ENCODE assay signal across 8 cellular contexts in the genomic region with DNA sequence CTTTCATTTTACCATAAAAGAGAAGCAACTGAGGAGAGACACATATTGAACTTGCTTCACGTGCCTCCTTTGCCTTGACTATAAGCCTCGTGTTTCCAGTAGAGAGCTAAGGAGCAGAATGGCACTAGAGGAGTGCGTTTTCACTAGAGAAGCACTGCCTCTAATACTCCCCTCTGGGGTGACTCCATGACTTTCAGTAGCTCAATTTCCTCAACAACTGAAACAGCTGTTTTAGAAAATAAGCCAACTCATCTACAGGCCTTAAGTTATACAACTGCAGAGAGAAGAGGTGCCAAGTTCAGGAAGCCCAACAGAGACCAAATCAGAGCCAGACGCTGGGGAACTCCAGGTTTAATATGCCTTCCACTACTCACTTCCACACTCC. TPM values are rescaled to one million over a fixed set of nuclear protein-coding genes. Genes with fewer than 3 reads are reported as not detected.
DNase-seq lines count a peak whose midpoint lies in the region; ATAC-seq and TF ChIP-seq lines count a peak whose summit lies in the region.

No MANE protein-coding gene starts in this region.

- in situ Hi-C loops in IMR-90 (cut with MboI; ENCODE audit: low sequenced_read_pairs): no loop called here

- H3K4me2 ChIP-seq in BLaER1: peak overlapping the region; percentile 90
- H3K4me2 ChIP-seq in IMR-90 (ENCODE audit: low read depth, low read length): peak overlapping the region; percentile 82

- H3K9me3 ChIP-seq in BLaER1: 0 out of 2 replicates have a peak, but pooled peaks cover 5% of the 10 kb centered on the region
- H3K9me3 ChIP-seq in IMR-90 (ENCODE audit: control insufficient read depth, insufficient read depth, low read length): no peaks in the 10 kb centered on the region
- H3K9me3 ChIP-seq in left lung: no peaks in the 10 kb centered on the region
- H3K9me3 ChIP-seq in thyroid gland: no peaks in the 10 kb centered on the region

- DNase-seq in IMR-90 (peak; percentile 66), astrocyte of the hippocampus (ENCODE audit: low read depth, low spot score) (peak; percentile 48), left lung (no peak), thyroid gland (no peak), NCI-H1436 (lab: John Stamatoyannopoulos, UW) (no peak)
- DNase-seq in activated CD8-positive, alpha-beta memory T cell treated with anti-CD3 and anti-CD28 coated beads, Interleukin-2, amount 50 U/mL, for 4 hours: no peak

- H3K79me1 ChIP-seq in IMR-90 (ENCODE audit: low read depth in 1 of 2, low read length in 2 of 2): peaks cover 6 to 31% of the 10 kb centered on the region in 2 experiments; a peak in 2 of 4 replicates

- H3K9ac ChIP-seq in BLaER1: peak overlapping the region; percentile 90
- peak overlapping the region; percentile 86 for H3K9ac ChIP-seq in IMR-90 (ENCODE audit: low read depth, low read length)

- ATAC-seq in IMR-90 (ENCODE audit: low read depth) (no peak), left lung (no peak), GM21529 (IDR thresholded peaks at IDR 0.05; ENCODE audit: unreplicated experiment) (no peak)

- no peak overlapping the region for H2AK5ac ChIP-seq in IMR-90 (ENCODE audit: low read depth, low read length)

- H3K18ac ChIP-seq in IMR-90 (ENCODE audit: low read depth, low read length): peak overlapping the region; percentile 1; the same call in 1 of the 2 replicates

- H3K27ac ChIP-seq in BLaER1 (peak overlapping the region; percentile 90), IMR-90 (ENCODE audit: insufficient read depth, low read length) (peak overlapping the region; percentile 18; the same call in 1 of the 2 replicates), left lung (peak overlapping the region; percentile 97 to 99), thyroid gland (peak overlapping the region in 2 of 3 donors; percentile 86 to 96)

- H2AFZ ChIP-seq in IMR-90 (replicated peaks; ENCODE audit: low read length, poor library complexity): no peak overlapping the region

- no TSS peak for BruUV-seq in IMR-90 (replicated peaks; lab: Mats Ljungman, UMichigan)

- TF ChIP-seq POLR2A in IMR-90 (IDR thresholded peaks at IDR 0.05; ENCODE audit: low read depth, low read length) (no peak), thyroid gland (IDR thresholded peaks at IDR 0.05) (no peak)

- H3K14ac ChIP-seq in IMR-90 (replicated peaks; ENCODE audit: low read depth, low read length): peak overlapping the region; percentile 85; the same call in 1 of the 2 replicates

- H4K8ac ChIP-seq in IMR-90 (ENCODE audit: low read depth in 2 of 2, low read length in 2 of 2): peak overlapping the region in 1 of 2 experiments; percentile 11; a peak in 1 of 4 replicates

- CTCF ChIA-PET in IMR-90 (lab: Yijun Ruan, JAX): interaction anchor here (2.0 kb wide), 1 partner anchor 66 kb away, joined by 7 read pairs; no protein-coding TSS in a partner anchor

- H3K27me3 ChIP-seq in BLaER1 (no peaks in the 10 kb centered on the region), IMR-90 (ENCODE audit: control insufficient read depth, insufficient read depth, low read length) (no peaks in the 10 kb centered on the region), left lung (no peaks in the 10 kb centered on the region), thyroid gland (no peaks in the 10 kb centered on the region)

- H3K4ac ChIP-seq in IMR-90 (ENCODE audit: low read depth, low read length): 0 out of 2 replicates have a peak overlapping the region, but pooled peaks have one; percentile 55

- H3K56ac ChIP-seq in IMR-90 (ENCODE audit: extremely low read depth, insufficient read depth, low read length): peak overlapping the region; percentile 40; the same call in 1 of the 2 replicates

- H3K4me1 ChIP-seq in BLaER1 (peaks cover 36% of the 10 kb centered on the region), IMR-90 (ENCODE audit: control insufficient read depth, insufficient read depth, low read length) (peaks cover 5% of the 10 kb centered on the region), left lung (peaks cover 25 to 65% of the 10 kb centered on the region in 2 donors), thyroid gland (peaks cover 21 to 48% of the 10 kb centered on the region in 2 donors)

- H2BK5ac ChIP-seq in IMR-90 (ENCODE audit: low read depth, low read length, poor library complexity, severe bottlenecking): peak overlapping the region; percentile 84

- H3K9me1 ChIP-seq in IMR-90 (ENCODE audit: insufficient read depth, low read length): peaks cover 6% of the 10 kb centered on the region

- H3K36me3 ChIP-seq in BLaER1 (no peaks in the 10 kb centered on the region; the same call in 1 of the 2 replicates), IMR-90 (ENCODE audit: control insufficient read depth, insufficient read depth, low read length) (no peaks in the 10 kb centered on the region), left lung (no peaks in the 10 kb centered on the region), thyroid gland (no peaks in the 10 kb centered on the region)

- TF ChIP-seq RAD21 in IMR-90 (IDR thresholded peaks at IDR 0.05; ENCODE audit: low read length): no peak

- H4K91ac ChIP-seq in IMR-90 (ENCODE audit: insufficient read depth, low read depth, low read length): no peak overlapping the region

- peak overlapping the region; percentile 2; the same call in 1 of the 2 replicates for H4K5ac ChIP-seq in IMR-90 (ENCODE audit: low read depth, low read length)

- intact Hi-C loops in IMR-90 (cut with micrococcal nuclease) (loop anchor here (5.0 kb wide), 2 partner anchors 46 to 279 kb away; a partner anchor contains a TSS), left lung (cut with DNase I) (no loop called here), thyroid gland (cut with DNase I) (no loop called here)

- H2BK15ac ChIP-seq in IMR-90 (ENCODE audit: low read depth, low read length): no peak overlapping the region

- dilution Hi-C loops in IMR-90 (cut with HindIII; ENCODE audit: low sequenced_read_pairs, unreplicated experiment): no loop called here

- H3K4me3 ChIP-seq in BLaER1: peak overlapping the region; percentile 95
- peak overlapping the region; percentile 73 for H3K4me3 ChIP-seq in IMR-90 (ENCODE audit: insufficient read depth, low read depth, low read length)
- H3K4me3 ChIP-seq in left lung: peak overlapping the region; percentile 79 to 93
- peak overlapping the region in 1 of 3 donors; percentile 76 for H3K4me3 ChIP-seq in thyroid gland (replicated peaks in 1 of 3)

- peaks cover 67% of the 10 kb centered on the region for H4K20me1 ChIP-seq in BLaER1
- peaks cover 48% of the 10 kb centered on the region for H4K20me1 ChIP-seq in IMR-90 (ENCODE audit: insufficient read depth, low read length)

- WGBS in IMR-90 (ENCODE audit: extremely low coverage in 2 of 2, insufficient read length in 1 of 2), 2 experiments: no CpG with 5 or more reads among the region's 4 CpGs
- WGBS in thyroid gland, 2 donors: 22 to 25% methylated on average over 4 of the region's 4 CpGs

- H2AK9ac ChIP-seq in IMR-90 (replicated peaks; ENCODE audit: low read depth, low read length, poor library complexity): peak overlapping the region; percentile 71

- H2BK20ac ChIP-seq in IMR-90 (ENCODE audit: low read depth, low read length): no peak overlapping the region

- no peak overlapping the region for H2BK120ac ChIP-seq in IMR-90 (ENCODE audit: low read depth, low read length)

- POLR2A ChIA-PET in IMR-90 (lab: Charles Lee; ENCODE audit: unreplicated experiment): interaction anchor here (0.6 kb wide), 1 partner anchor 308 kb away, joined by 4 read pairs; no protein-coding TSS in a partner anchor

- TF ChIP-seq CTCF in IMR-90 (conservative IDR thresholded peaks at IDR 0.05; ENCODE audit: low read depth, low read length) (no peak), left lung (IDR thresholded peaks at IDR 0.05) (no peak), thyroid gland (IDR thresholded peaks at IDR 0.05) (no peak)

- H3K23ac ChIP-seq in IMR-90 (ENCODE audit: low read depth, low read length): peak overlapping the region; percentile 80

TF ChIP-seq in IMR-90, 13 proteins besides CTCF, POLR2A, EP300 and RAD21:
- TF ChIP-seq BHLHE40 (IDR thresholded peaks at IDR 0.05; ENCODE audit: low read depth, low read length): 0 out of 2 replicates have a peak, but pooled peaks have one; percentile 26
- TF ChIP-seq FOS (IDR thresholded peaks at IDR 0.05; ENCODE audit: low read depth, low read length): no peak
- TF ChIP-seq NFE2L2 (IDR thresholded peaks at IDR 0.05; ENCODE audit: low read depth, low read length): peak; percentile 42; the same call in 1 of the 2 replicates
- no peak for TF ChIP-seq CHD1 (IDR thresholded peaks at IDR 0.05; ENCODE audit: low read depth, low read length)
- 0 out of 2 replicates have a peak, but pooled peaks have one; percentile 19 for TF ChIP-seq RFX5 (IDR thresholded peaks at IDR 0.05; ENCODE audit: low read depth, low read length)
TF ChIP-seq in IMR-90: peak in this region for 3.

RNA-seq across cellular contexts. Expression of a gene that starts 1.9 kb away (rescaled TPM):
- total RNA-seq in IMR-90 (2012; rRNA removed) (56.3 and 68.6 TPM in 2 replicates), left lung (10 to 100 TPM; 60.9 to 66.4 TPM), thyroid gland (100 to 1,000 TPM in 1 of 4 donors, 10 to 100 TPM in 3; 55.5 to 108 (median 65.6) TPM)
- polyA plus RNA-seq in IMR-90 (2012; rRNA removed): 69.1 and 73.8 TPM in 2 replicates
- 12.4 and 31.0 TPM in 2 replicates for polyA plus RNA-seq in IMR-90 (2012; cell fraction: cytosol; rRNA removed)
- polyA plus RNA-seq in IMR-90 (2012; cell fraction: nucleus; rRNA removed; ENCODE audit: low replicate concordance): 45.9 and 251 TPM in 2 replicates

Comparison
In these comparisons a context has a peak if more than half of its experiments do, and no peak if none do; other contexts are left out.
1. H3K27ac ChIP-seq: peak in every context shown above with its lines; median percentile 98 in left lung; 91 in thyroid gland; 90 in BLaER1; 18 in IMR-90.
2. DNase-seq: peak in IMR-90 (single experiment) and astrocyte of the hippocampus (single experiment); none in left lung (0 of 2), thyroid gland (0 of 2), NCI-H1436 (single experiment) and activated CD8-positive, alpha-beta memory T cell treated with anti-CD3 and anti-CD28 coated beads, Interleukin-2, amount 50 U/mL, for 4 hours (single experiment).